In the genomic region with DNA sequence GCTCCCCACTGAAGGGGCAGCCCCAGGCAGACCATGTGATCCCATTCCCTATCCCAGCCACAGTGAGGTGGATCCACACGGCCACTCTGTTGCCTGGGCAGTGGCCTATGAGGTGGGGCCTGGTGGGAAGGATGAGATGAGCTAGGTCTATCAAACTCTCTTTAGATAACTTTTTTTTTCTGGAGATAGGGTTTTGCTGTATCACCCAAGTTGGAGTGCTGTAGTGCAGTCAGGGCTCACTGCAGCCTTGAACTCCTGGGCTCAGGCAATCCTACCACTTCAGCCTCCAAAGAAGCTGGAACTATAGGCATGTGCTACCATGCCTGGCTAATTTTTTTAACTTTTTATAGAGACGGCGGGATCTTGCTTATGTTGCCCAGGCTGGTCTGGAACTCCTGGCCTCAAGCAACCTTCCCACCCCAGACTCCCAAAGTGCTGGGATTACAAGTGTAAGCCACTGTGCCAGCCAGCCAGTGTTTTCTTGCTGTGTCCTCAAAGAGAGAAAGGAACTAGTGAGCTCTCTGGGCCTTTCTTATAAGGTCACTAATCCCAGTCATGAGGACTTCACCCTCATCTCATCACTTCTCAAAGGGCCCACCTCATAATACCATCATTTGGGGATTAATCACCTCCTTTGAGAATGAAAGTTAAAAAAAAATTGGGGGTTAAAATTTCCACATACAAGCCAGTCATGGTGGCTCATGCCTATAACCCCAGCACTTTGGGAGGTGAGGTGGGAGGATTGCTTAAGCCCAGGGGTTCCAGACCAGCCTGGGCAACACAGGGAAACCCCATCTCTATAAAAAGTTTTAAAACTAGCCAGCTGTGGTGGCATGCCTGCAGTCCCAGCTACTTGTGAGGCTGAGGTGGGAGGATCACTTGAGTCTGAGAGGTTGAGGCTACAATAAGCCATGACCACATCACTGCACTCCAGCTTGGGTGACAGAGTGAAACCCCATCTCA, we compare ENCODE assay signal across 1 cellular context.
TF ChIP-seq lines count a peak whose summit lies in the region.

No MANE protein-coding gene starts in this region.

TF ChIP-seq in GM23338, 12 proteins besides CTCF, POLR2A, EP300 and RAD21:
- TF ChIP-seq ZNF331 (CRISPR knock-in tag; IDR thresholded peaks at IDR 0.05; ENCODE audit: low read depth) (no peak), STAT1 (IDR thresholded peaks at IDR 0.05; ENCODE audit: unreplicated experiment) (no peak), EZH2 (IDR thresholded peaks at IDR 0.05; ENCODE audit: low read depth, unreplicated experiment) (no peak), EZH2phosphoT487 (IDR thresholded peaks at IDR 0.05; ENCODE audit: unreplicated experiment) (no peak), JUNB (IDR thresholded peaks at IDR 0.05; ENCODE audit: unreplicated experiment) (no peak), CREB1 (CRISPR knock-in tag; IDR thresholded peaks at IDR 0.05; ENCODE audit: low read depth) (no peak), NANOG (IDR thresholded peaks at IDR 0.05; ENCODE audit: borderline replicate concordance) (no peak), ZNF114 (CRISPR knock-in tag; IDR thresholded peaks at IDR 0.05) (no peak), POLR2AphosphoS5 (IDR thresholded peaks at IDR 0.05; ENCODE audit: low read depth) (no peak)
- TF ChIP-seq, protein P1, sequence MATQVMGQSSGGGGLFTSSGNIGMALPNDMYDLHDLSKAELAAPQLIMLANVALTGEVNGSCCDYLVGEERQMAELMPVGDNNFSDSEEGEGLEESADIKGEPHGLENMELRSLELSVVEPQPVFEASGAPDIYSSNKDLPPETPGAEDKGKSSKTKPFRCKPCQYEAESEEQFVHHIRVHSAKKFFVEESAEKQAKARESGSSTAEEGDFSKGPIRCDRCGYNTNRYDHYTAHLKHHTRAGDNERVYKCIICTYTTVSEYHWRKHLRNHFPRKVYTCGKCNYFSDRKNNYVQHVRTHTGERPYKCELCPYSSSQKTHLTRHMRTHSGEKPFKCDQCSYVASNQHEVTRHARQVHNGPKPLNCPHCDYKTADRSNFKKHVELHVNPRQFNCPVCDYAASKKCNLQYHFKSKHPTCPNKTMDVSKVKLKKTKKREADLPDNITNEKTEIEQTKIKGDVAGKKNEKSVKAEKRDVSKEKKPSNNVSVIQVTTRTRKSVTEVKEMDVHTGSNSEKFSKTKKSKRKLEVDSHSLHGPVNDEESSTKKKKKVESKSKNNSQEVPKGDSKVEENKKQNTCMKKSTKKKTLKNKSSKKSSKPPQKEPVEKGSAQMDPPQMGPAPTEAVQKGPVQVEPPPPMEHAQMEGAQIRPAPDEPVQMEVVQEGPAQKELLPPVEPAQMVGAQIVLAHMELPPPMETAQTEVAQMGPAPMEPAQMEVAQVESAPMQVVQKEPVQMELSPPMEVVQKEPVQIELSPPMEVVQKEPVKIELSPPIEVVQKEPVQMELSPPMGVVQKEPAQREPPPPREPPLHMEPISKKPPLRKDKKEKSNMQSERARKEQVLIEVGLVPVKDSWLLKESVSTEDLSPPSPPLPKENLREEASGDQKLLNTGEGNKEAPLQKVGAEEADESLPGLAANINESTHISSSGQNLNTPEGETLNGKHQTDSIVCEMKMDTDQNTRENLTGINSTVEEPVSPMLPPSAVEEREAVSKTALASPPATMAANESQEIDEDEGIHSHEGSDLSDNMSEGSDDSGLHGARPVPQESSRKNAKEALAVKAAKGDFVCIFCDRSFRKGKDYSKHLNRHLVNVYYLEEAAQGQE (IDR thresholded peaks at IDR 0.05; ENCODE audit: unreplicated experiment), result no peak
- TF ChIP-seq, protein P2, sequence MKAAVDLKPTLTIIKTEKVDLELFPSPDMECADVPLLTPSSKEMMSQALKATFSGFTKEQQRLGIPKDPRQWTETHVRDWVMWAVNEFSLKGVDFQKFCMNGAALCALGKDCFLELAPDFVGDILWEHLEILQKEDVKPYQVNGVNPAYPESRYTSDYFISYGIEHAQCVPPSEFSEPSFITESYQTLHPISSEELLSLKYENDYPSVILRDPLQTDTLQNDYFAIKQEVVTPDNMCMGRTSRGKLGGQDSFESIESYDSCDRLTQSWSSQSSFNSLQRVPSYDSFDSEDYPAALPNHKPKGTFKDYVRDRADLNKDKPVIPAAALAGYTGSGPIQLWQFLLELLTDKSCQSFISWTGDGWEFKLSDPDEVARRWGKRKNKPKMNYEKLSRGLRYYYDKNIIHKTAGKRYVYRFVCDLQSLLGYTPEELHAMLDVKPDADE (IDR thresholded peaks at IDR 0.05), result no peak
- TF ChIP-seq, protein P3, sequence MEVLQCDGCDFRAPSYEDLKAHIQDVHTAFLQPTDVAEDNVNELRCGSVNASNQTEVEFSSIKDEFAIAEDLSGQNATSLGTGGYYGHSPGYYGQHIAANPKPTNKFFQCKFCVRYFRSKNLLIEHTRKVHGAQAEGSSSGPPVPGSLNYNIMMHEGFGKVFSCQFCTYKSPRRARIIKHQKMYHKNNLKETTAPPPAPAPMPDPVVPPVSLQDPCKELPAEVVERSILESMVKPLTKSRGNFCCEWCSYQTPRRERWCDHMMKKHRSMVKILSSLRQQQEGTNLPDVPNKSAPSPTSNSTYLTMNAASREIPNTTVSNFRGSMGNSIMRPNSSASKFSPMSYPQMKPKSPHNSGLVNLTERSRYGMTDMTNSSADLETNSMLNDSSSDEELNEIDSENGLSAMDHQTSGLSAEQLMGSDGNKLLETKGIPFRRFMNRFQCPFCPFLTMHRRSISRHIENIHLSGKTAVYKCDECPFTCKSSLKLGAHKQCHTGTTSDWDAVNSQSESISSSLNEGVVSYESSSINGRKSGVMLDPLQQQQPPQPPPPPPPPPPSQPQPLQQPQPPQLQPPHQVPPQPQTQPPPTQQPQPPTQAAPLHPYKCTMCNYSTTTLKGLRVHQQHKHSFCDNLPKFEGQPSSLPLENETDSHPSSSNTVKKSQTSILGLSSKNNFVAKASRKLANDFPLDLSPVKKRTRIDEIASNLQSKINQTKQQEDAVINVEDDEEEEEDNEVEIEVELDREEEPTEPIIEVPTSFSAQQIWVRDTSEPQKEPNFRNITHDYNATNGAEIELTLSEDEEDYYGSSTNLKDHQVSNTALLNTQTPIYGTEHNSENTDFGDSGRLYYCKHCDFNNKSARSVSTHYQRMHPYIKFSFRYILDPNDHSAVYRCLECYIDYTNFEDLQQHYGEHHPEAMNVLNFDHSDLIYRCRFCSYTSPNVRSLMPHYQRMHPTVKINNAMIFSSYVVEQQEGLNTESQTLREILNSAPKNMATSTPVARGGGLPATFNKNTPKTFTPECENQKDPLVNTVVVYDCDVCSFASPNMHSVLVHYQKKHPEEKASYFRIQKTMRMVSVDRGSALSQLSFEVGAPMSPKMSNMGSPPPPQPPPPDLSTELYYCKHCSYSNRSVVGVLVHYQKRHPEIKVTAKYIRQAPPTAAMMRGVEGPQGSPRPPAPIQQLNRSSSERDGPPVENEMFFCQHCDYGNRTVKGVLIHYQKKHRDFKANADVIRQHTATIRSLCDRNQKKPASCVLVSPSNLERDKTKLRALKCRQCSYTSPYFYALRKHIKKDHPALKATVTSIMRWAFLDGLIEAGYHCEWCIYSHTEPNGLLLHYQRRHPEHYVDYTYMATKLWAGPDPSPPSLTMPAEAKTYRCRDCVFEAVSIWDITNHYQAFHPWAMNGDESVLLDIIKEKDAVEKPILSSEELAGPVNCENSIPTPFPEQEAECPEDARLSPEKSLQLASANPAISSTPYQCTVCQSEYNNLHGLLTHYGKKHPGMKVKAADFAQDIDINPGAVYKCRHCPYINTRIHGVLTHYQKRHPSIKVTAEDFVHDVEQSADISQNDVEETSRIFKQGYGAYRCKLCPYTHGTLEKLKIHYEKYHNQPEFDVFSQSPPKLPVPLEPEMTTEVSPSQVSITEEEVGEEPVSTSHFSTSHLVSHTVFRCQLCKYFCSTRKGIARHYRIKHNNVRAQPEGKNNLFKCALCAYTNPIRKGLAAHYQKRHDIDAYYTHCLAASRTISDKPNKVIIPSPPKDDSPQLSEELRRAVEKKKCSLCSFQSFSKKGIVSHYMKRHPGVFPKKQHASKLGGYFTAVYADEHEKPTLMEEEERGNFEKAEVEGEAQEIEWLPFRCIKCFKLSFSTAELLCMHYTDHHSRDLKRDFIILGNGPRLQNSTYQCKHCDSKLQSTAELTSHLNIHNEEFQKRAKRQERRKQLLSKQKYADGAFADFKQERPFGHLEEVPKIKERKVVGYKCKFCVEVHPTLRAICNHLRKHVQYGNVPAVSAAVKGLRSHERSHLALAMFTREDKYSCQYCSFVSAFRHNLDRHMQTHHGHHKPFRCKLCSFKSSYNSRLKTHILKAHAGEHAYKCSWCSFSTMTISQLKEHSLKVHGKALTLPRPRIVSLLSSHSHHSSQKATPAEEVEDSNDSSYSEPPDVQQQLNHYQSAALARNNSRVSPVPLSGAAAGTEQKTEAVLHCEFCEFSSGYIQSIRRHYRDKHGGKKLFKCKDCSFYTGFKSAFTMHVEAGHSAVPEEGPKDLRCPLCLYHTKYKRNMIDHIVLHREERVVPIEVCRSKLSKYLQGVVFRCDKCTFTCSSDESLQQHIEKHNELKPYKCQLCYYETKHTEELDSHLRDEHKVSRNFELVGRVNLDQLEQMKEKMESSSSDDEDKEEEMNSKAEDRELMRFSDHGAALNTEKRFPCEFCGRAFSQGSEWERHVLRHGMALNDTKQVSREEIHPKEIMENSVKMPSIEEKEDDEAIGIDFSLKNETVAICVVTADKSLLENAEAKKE (CRISPR knock-in tag; IDR thresholded peaks at IDR 0.05), result no peak
